Comparison of ENCODE assay signal across 8 cellular contexts in the genomic region with DNA sequence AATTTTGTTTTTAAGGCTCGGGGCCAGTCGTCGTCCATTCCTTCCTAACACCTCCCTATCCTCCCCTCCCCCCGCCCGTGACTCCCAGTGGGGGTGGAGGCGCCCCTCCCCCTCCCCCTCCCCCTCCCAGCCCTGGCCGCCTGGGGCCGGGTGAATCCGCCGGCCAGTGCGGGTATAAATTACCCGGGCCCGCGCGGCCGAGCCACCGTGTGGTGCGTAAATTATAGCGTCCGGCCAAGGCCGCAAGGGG. TPM values are rescaled to one million over a fixed set of nuclear protein-coding genes. Genes with fewer than 3 reads are reported as not detected.
DNase-seq lines count a peak whose midpoint lies in the region; ATAC-seq, FAIRE-seq and TF ChIP-seq lines count a peak whose summit lies in the region.

No MANE protein-coding gene starts in this region.

- H2AFZ ChIP-seq in K562 (ENCODE audit: low read depth, low read length), result no peak overlapping the region

- 0% methylated on average over 15 of the region's 21 CpGs for WGBS in K562 (ENCODE audit: insufficient coverage, low coverage, missing lambda C conversion rate)
- 0 to 1% methylated on average over 16 to 18 of the region's 21 CpGs for WGBS in lower leg skin, 2 donors

- peaks cover 56 to 87% of the 10 kb centered on the region in 2 experiments for H3K4me1 ChIP-seq in K562 (replicated peaks in 1 of 2; ENCODE audit: control insufficient read depth in 2 of 2, insufficient read depth in 2 of 2, low read length in 2 of 2)
- peaks cover 4 to 50% of the 10 kb centered on the region in 2 donors for H3K4me1 ChIP-seq in uterus

- no peak for DNase-seq in Right ventricle myocardium inferior (ENCODE audit: missing footprints)
- DNase-seq in cardiac septum (ENCODE audit: low spot score), result no peak
- peak; percentile 58 to 81 (median 66) for DNase-seq in K562 (ENCODE audit: extremely low read depth in 1 of 4, low spot score in 3 of 4)
- DNase-seq in lower leg skin (ENCODE audit: low spot score in 2 of 2), result peak; percentile 27 to 92
- no peak for DNase-seq in uterus
- DNase-seq in SIG-M5 treated with dmso at 0.1 percent for 504 hours (lab: John Stamatoyannopoulos, UW; ENCODE audit: unreplicated experiment), result no peak
- no peak for DNase-seq in NCI-H345 (lab: John Stamatoyannopoulos, UW)
- DNase-seq in HK-2 (ENCODE audit: unreplicated experiment), result no peak

- CTCF ChIA-PET in K562 (lab: Yijun Ruan, JAX; ENCODE audit: low intra/inter-chr PET ratio), result interaction anchor here (1.1 to 2.0 kb wide), 9 partner anchors 45 to 309 kb away, joined by 3 to 17 read pairs (median 7); no protein-coding TSS in a partner anchor

- TF ChIP-seq POLR2A in K562 (conservative IDR thresholded peaks at IDR 0.05) (no peak), lower leg skin (IDR thresholded peaks at IDR 0.05) (no peak), uterus (IDR thresholded peaks at IDR 0.05) (no peak)

- peak overlapping the region; percentile 92 for H3K4me2 ChIP-seq in K562 (ENCODE audit: insufficient read depth, low read length)

- peaks cover 93% of the 10 kb centered on the region for H3K79me2 ChIP-seq in K562 (ENCODE audit: control insufficient read depth, insufficient read depth, low read length)

- peaks cover 61% of the 10 kb centered on the region for H4K20me1 ChIP-seq in K562 (replicated peaks; ENCODE audit: control insufficient read depth, insufficient read depth, low read length)

- H3K9me3 ChIP-seq in K562 (replicated peaks; ENCODE audit: control insufficient read depth, insufficient read depth, low read depth, low read length) (no peaks in the 10 kb centered on the region), uterus (no peaks in the 10 kb centered on the region)

- ATAC-seq in Right ventricle myocardium inferior (peak; percentile 0), K562 (0 out of 3 replicates have a peak, but pooled peaks have one; percentile 1)

- TF ChIP-seq CTCF in K562 (IDR thresholded peaks at IDR 0.05 in 2 of 3, conservative IDR thresholded peaks at IDR 0.05 in 1 of 3; ENCODE audit: insufficient read depth in 2 of 3, low read depth in 1 of 3, low read length in 3 of 3), result no peak
- TF ChIP-seq CTCF in lower leg skin (IDR thresholded peaks at IDR 0.05), result no peak
- TF ChIP-seq CTCF in uterus (IDR thresholded peaks at IDR 0.05), result no peak

- peaks cover 41% of the 10 kb centered on the region; the same call in 2 of the 3 replicates for H3K36me3 ChIP-seq in K562 (ENCODE audit: control insufficient read depth, insufficient read depth, low read length)
- H3K36me3 ChIP-seq in uterus, result no peaks in the 10 kb centered on the region

- peak overlapping the region; percentile 99 for H3K27ac ChIP-seq in K562 (ENCODE audit: extremely low read depth, low read depth, low read length)
- H3K27ac ChIP-seq in uterus, result peak overlapping the region; percentile 64 to 80

- TF ChIP-seq RAD21 in K562 (CRISPR knock-in tag; conservative IDR thresholded peaks at IDR 0.05 in 1 of 2, IDR thresholded peaks at IDR 0.05 in 1 of 2), result no peak

- no peak for TF ChIP-seq EP300 in K562 (IDR thresholded peaks at IDR 0.05; ENCODE audit: low read length)

- peak overlapping the region; percentile 85 for H3K4me3 ChIP-seq in K562
- peak overlapping the region; percentile 23 for H3K4me3 ChIP-seq in lower leg skin (ENCODE audit: low read depth, poor library complexity, severe bottlenecking)
- H3K4me3 ChIP-seq in uterus, result peak overlapping the region; percentile 50 to 53

- no TSS peak for BruUV-seq in K562 (replicated peaks; lab: Mats Ljungman, UMichigan)

- peak overlapping the region; percentile 88 to 93 for H3K9ac ChIP-seq in K562 (ENCODE audit: insufficient read depth in 1 of 2, low read depth in 2 of 2, low read length in 2 of 2)

- POLR2A ChIA-PET in K562 (lab: Yijun Ruan, JAX), result interaction anchor here (0.6 to 2.5 kb wide), 5 partner anchors 10 to 163 kb away, joined by 3 to 13 read pairs (median 4); no protein-coding TSS in a partner anchor

- H3K9me1 ChIP-seq in K562 (ENCODE audit: control insufficient read depth, insufficient read depth, low read length), result peaks cover 5% of the 10 kb centered on the region

- intact Hi-C loops in Right ventricle myocardium inferior (cut with DNase I) (loop anchor here (2.0 to 5.0 kb wide), 5 partner anchors 54 to 304 kb away; no protein-coding TSS in a partner anchor), cardiac septum (cut with DNase I) (loop anchor here (2.0 to 5.0 kb wide), 4 partner anchors 56 to 289 kb away; no protein-coding TSS in a partner anchor), K562 (cut with micrococcal nuclease) (loop anchor here (5.0 to 10.0 kb wide), 2 partner anchors 149 to 306 kb away; no protein-coding TSS in a partner anchor), lower leg skin (cut with DNase I; ENCODE audit: low total_unique reads) (loop anchor here (10.0 kb wide), 1 partner anchor 306 kb away; no protein-coding TSS in a partner anchor), uterus (cut with DNase I; ENCODE audit: low total_unique reads) (loop anchor here (2.0 to 10.0 kb wide), 2 partner anchors 190 to 216 kb away; no protein-coding TSS in a partner anchor)

- no peak for FAIRE-seq in K562 (lab: Jason Lieb, UNC)

- H3K27me3 ChIP-seq in K562 (ENCODE audit: control insufficient read depth in 2 of 2, insufficient read depth in 2 of 2, low read length in 2 of 2) (no peaks in the 10 kb centered on the region), uterus (no peaks in the 10 kb centered on the region)

- in situ Hi-C loops in K562 (cut with MboI), result no loop called here

TF ChIP-seq in K562, 482 proteins besides CTCF, POLR2A, EP300 and RAD21 (continues in another document):
- 0 out of 2 replicates have a peak, but pooled peaks have one; percentile 32 for TF ChIP-seq GTF2E2 (tag; IDR thresholded peaks at IDR 0.05)
- no peak for TF ChIP-seq PATZ1 (CRISPR knock-in tag; IDR thresholded peaks at IDR 0.05; ENCODE audit: borderline replicate concordance)
- no peak for TF ChIP-seq ZNF785 (CRISPR knock-in tag; IDR thresholded peaks at IDR 0.05)
- TF ChIP-seq ZNF395 (CRISPR knock-in tag; IDR thresholded peaks at IDR 0.05), result 0 out of 2 replicates have a peak, but pooled peaks have one; percentile 11

RNA-seq across cellular contexts. Expression of gene GSE1, which starts 2.0 kb away (rescaled TPM):
- total RNA-seq in Right ventricle myocardium inferior (28.9 TPM), cardiac septum (56.4 TPM), K562 (2014; rRNA removed) (89.1 and 104 TPM in 2 replicates), K562 (2014; rRNA removed; fragmentation: Illumina TruSeq; extraction: Trizol) (40.9 and 41.8 TPM in 2 replicates), K562 (2015; rRNA removed; fragmentation: Illumina TruSeq; extraction: Trizol) (57.9 and 60.6 TPM in 2 replicates), K562 (2021) (208 and 244 TPM in 2 replicates), lower leg skin (100 to 1,000 TPM in 1 of 4 donors, 10 to 100 TPM in 3; 62.9 to 113 (median 69.9) TPM), uterus (100 to 1,000 TPM in 1 of 4 donors, 10 to 100 TPM in 3; 32.6 to 128 (median 73.9) TPM)
- 692 and 1,066 TPM in 2 replicates for total RNA-seq in K562 (2011; cell fraction: chromatin; rRNA removed; ENCODE audit: low replicate concordance)
- 409 and 435 TPM in 2 replicates for total RNA-seq in K562 (2011; cell fraction: nucleolus; rRNA removed)
- 438 and 467 TPM in 2 replicates for total RNA-seq in K562 (2011; cell fraction: nucleoplasm; rRNA removed)
- polyA plus RNA-seq in K562 (2011; rRNA removed) (54.2 and 64.0 TPM in 2 replicates), K562 (2014; fragmentation: Illumina TruSeq; extraction: Trizol) (116 and 138 TPM in 2 replicates), K562 (2014; fragmentation: Nextera tagmentation; extraction: Ambion mirVana) (10 to 100 TPM; 12.2 to 15.8 TPM), K562 (2014; rRNA removed) (101 and 116 TPM in 2 replicates)
- polyA plus RNA-seq in K562 (2011; cell fraction: cytosol; rRNA removed), result 54.1 and 55.3 TPM in 2 replicates
- 210 and 277 TPM in 2 replicates for polyA plus RNA-seq in K562 (2011; cell fraction: nucleus; rRNA removed)
- 113 and 125 TPM in 2 replicates for polyA plus RNA-seq in K562 (2012)
- polyA minus RNA-seq in K562 (2011; rRNA and poly(A)+ RNA removed), result 61.1 and 68.8 TPM in 2 replicates
- polyA minus RNA-seq in K562 (2011; cell fraction: cytosol; rRNA and poly(A)+ RNA removed), result 106 and 121 TPM in 2 replicates
- polyA minus RNA-seq in K562 (2011; cell fraction: nucleus; rRNA and poly(A)+ RNA removed), result 117 and 133 TPM in 2 replicates

Comparison
In these comparisons a context has a peak if more than half of its experiments do, and no peak if none do; other contexts are left out.
1. DNase-seq: peak in K562 (4 of 4) and lower leg skin (2 of 2); none in Right ventricle myocardium inferior (single experiment), cardiac septum (single experiment), uterus (0 of 2), SIG-M5 treated with dmso at 0.1 percent for 504 hours (single experiment), NCI-H345 (single experiment) and HK-2 (single experiment).
2. H3K4me3 ChIP-seq: peak in every context shown above with its lines; median percentile 85 in K562; 52 in uterus; 23 in lower leg skin.